ENCODE assay signal across 1 cellular context in the genomic region with DNA sequence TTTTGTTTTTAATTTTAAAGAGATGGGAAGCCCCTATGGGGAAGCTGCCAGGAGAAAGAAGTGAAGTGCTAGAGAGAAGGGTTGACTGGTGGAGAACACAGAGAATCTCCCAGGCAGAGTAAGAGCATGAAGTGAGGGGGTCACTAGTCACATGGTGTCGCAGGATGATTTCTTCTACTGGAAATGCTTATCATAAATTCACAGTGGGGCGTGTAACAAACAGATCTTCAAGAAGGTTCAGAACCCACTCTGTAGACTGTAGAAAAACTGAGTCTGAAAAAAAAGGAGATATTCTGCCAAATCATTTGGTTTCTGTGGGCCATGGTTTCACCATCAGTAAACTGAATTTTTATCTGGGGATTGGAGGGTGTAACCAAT.
TF ChIP-seq lines count a peak whose summit lies in the region.

No MANE protein-coding gene starts in this region.

TF ChIP-seq in K562, 482 proteins besides CTCF, POLR2A, EP300 and RAD21:
- TF ChIP-seq CBFA2T2 (conservative IDR thresholded peaks at IDR 0.05) (peak; percentile 70), TAL1 (IDR thresholded peaks at IDR 0.05) (peak; percentile 64), CBFA2T3 (IDR thresholded peaks at IDR 0.05) (peak; percentile 80), ZNF146 (CRISPR knock-in tag; IDR thresholded peaks at IDR 0.05; ENCODE audit: unreplicated experiment) (no peak), RAD51 (IDR thresholded peaks at IDR 0.05; ENCODE audit: borderline replicate concordance, low read depth) (peak; percentile 37; the same call in 1 of the 2 replicates), TCF3 (CRISPR knock-in tag; IDR thresholded peaks at IDR 0.05) (0 out of 2 replicates have a peak, but pooled peaks have one; percentile 13), ARID1B (IDR thresholded peaks at IDR 0.05) (peak; percentile 66), NCOR1 (IDR thresholded peaks at IDR 0.05) (peak; percentile 36; the same call in 1 of the 2 replicates), MTA2 (IDR thresholded peaks at IDR 0.05; ENCODE audit: low read depth) (0 out of 2 replicates have a peak, but pooled peaks have one; percentile 38), SMARCA4 (IDR thresholded peaks at IDR 0.05) (peak; percentile 35; the same call in 1 of the 2 replicates), FOXK2 (conservative IDR thresholded peaks at IDR 0.05 in 1 of 2, IDR thresholded peaks at IDR 0.05 in 1 of 2; ENCODE audit: low read depth in 2 of 2) (0 out of 4 replicates have a peak, but pooled peaks of 1 of the 2 experiments have one; percentile 15), DPF2 (IDR thresholded peaks at IDR 0.05) (peak; percentile 47), ZSCAN29 (IDR thresholded peaks at IDR 0.05) (peak; percentile 67; the same call in 1 of the 2 replicates), BRD4 (IDR thresholded peaks at IDR 0.05) (no peak), ZNF347 (CRISPR knock-in tag; IDR thresholded peaks at IDR 0.05; ENCODE audit: low read depth) (no peak), TBP (optimal IDR thresholded peaks at IDR 0.05; ENCODE audit: low read depth, low read length) (peak; percentile 21), COPS2 (conservative IDR thresholded peaks at IDR 0.05) (no peak), CC2D1A (IDR thresholded peaks at IDR 0.05) (0 out of 2 replicates have a peak, but pooled peaks have one; percentile 11)
- TF ChIP-seq, protein P1, sequence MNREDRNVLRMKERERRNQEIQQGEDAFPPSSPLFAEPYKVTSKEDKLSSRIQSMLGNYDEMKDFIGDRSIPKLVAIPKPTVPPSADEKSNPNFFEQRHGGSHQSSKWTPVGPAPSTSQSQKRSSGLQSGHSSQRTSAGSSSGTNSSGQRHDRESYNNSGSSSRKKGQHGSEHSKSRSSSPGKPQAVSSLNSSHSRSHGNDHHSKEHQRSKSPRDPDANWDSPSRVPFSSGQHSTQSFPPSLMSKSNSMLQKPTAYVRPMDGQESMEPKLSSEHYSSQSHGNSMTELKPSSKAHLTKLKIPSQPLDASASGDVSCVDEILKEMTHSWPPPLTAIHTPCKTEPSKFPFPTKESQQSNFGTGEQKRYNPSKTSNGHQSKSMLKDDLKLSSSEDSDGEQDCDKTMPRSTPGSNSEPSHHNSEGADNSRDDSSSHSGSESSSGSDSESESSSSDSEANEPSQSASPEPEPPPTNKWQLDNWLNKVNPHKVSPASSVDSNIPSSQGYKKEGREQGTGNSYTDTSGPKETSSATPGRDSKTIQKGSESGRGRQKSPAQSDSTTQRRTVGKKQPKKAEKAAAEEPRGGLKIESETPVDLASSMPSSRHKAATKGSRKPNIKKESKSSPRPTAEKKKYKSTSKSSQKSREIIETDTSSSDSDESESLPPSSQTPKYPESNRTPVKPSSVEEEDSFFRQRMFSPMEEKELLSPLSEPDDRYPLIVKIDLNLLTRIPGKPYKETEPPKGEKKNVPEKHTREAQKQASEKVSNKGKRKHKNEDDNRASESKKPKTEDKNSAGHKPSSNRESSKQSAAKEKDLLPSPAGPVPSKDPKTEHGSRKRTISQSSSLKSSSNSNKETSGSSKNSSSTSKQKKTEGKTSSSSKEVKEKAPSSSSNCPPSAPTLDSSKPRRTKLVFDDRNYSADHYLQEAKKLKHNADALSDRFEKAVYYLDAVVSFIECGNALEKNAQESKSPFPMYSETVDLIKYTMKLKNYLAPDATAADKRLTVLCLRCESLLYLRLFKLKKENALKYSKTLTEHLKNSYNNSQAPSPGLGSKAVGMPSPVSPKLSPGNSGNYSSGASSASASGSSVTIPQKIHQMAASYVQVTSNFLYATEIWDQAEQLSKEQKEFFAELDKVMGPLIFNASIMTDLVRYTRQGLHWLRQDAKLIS (CRISPR knock-in tag; IDR thresholded peaks at IDR 0.05) = no peak
- TF ChIP-seq, protein P2, sequence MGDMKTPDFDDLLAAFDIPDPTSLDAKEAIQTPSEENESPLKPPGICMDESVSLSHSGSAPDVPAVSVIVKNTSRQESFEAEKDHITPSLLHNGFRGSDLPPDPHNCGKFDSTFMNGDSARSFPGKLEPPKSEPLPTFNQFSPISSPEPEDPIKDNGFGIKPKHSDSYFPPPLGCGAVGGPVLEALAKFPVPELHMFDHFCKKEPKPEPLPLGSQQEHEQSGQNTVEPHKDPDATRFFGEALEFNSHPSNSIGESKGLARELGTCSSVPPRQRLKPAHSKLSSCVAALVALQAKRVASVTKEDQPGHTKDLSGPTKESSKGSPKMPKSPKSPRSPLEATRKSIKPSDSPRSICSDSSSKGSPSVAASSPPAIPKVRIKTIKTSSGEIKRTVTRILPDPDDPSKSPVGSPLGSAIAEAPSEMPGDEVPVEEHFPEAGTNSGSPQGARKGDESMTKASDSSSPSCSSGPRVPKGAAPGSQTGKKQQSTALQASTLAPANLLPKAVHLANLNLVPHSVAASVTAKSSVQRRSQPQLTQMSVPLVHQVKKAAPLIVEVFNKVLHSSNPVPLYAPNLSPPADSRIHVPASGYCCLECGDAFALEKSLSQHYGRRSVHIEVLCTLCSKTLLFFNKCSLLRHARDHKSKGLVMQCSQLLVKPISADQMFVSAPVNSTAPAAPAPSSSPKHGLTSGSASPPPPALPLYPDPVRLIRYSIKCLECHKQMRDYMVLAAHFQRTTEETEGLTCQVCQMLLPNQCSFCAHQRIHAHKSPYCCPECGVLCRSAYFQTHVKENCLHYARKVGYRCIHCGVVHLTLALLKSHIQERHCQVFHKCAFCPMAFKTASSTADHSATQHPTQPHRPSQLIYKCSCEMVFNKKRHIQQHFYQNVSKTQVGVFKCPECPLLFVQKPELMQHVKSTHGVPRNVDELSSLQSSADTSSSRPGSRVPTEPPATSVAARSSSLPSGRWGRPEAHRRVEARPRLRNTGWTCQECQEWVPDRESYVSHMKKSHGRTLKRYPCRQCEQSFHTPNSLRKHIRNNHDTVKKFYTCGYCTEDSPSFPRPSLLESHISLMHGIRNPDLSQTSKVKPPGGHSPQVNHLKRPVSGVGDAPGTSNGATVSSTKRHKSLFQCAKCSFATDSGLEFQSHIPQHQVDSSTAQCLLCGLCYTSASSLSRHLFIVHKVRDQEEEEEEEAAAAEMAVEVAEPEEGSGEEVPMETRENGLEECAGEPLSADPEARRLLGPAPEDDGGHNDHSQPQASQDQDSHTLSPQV (IDR thresholded peaks at IDR 0.05) = 0 out of 2 replicates have a peak, but pooled peaks have one; percentile 26
- TF ChIP-seq, protein P3, sequence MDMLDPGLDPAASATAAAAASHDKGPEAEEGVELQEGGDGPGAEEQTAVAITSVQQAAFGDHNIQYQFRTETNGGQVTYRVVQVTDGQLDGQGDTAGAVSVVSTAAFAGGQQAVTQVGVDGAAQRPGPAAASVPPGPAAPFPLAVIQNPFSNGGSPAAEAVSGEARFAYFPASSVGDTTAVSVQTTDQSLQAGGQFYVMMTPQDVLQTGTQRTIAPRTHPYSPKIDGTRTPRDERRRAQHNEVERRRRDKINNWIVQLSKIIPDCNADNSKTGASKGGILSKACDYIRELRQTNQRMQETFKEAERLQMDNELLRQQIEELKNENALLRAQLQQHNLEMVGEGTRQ (CRISPR knock-in tag; IDR thresholded peaks at IDR 0.05) = peak; percentile 36; the same call in 1 of the 2 replicates
